10 cellular contexts compared by ENCODE assay signal in the genomic region with DNA sequence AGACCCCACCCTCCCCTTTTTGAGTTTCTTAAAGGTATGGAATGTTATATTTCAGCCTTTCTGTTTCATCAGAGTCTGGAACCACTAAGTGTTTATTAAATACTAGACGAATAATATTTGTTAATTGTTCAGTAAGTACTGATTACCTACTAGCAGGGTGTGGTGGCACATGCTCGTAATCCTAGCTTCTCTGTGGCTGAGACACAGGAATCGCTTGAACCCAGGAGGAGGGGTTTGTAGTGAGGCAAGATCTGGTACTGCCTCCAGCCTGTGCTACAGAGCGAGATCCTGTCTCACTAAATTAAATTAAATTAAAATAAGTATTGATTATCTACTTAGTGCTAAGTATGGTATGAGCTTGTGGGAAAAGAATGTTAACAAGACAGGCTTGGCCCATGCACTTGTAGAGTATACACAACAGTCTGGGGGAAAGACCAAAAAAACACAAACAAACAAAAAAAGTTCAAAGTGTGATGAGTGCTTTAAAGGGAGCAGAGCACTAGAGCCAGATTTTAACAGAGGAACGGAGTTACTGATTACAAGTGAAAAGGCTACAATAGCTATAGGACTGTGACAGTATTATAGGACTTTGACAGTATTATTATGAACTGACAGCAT. TPM values are rescaled to one million over a fixed set of nuclear protein-coding genes. Genes with fewer than 3 reads are reported as not detected.
A peak's percentile ranks its signal among the peaks of the same experiment; 100 is the strongest.
DNase-seq lines count a peak whose midpoint lies in the region; ATAC-seq lines count a peak whose summit lies in the region.
"Had no signal": no experiment of that assay in that cellular context is flagged by ENCODE, and none has a peak within 500 bp of the region (broad histone marks: within the 10 kb centered on the region; RNA-seq: fewer than 3 reads in every experiment).

No MANE protein-coding gene starts in this region.

- no peaks in the 10 kb centered on the region for H3K27me3 ChIP-seq in subcutaneous abdominal adipose tissue (ENCODE audit: control insufficient read depth in 5 of 5, insufficient read depth in 4 of 5, low read length in 5 of 5)

- no peaks in the 10 kb centered on the region for H3K9me3 Mint-ChIP-seq in activated T-cell treated with anti-CD3 and anti-CD28 coated beads, Interleukin-2, amount 50 U/mL, for 24 hours
- no peaks in the 10 kb centered on the region for H3K9me3 Mint-ChIP-seq in T-cell

- peak overlapping the region; percentile 94 for H3K27ac ChIP-seq in subcutaneous abdominal adipose tissue (ENCODE audit: low read depth, low read length)

- peaks cover 0 to 9% (median 3%) of the 10 kb centered on the region in 5 donors for H3K36me3 ChIP-seq in subcutaneous abdominal adipose tissue (ENCODE audit: control insufficient read depth in 5 of 5, insufficient read depth in 5 of 5, low read length in 5 of 5)

- no peak overlapping the region for H3K27ac Mint-ChIP-seq in activated T-cell treated with anti-CD3 and anti-CD28 coated beads, Interleukin-2, amount 50 U/mL, for 24 hours
- H3K27ac Mint-ChIP-seq in T-cell: no peak overlapping the region

- H3K9me3 ChIP-seq in subcutaneous abdominal adipose tissue (ENCODE audit: control insufficient read depth in 5 of 5, low read length in 5 of 5): no peaks in the 10 kb centered on the region
- H3K9me3 ChIP-seq: mucosa of descending colon had no signal

- DNase-seq in activated T-cell treated with anti-CD3 and anti-CD28 coated beads, Interleukin-2, amount 50 U/mL, for 24 hours: no peak
- DNase-seq in activated T-cell treated with anti-CD3 and anti-CD28 coated beads for 4 hours: no peak
- DNase-seq in T-cell: no peak
- DNase-seq in iris pigment epithelial cell (ENCODE audit: low read depth): peak; percentile 6
- DNase-seq in CD1c-positive myeloid dendritic cell (ENCODE audit: extremely low spot score): no peak
- no peak for DNase-seq in KG1 (lab: John Stamatoyannopoulos, UW)
- no peak for DNase-seq in amniotic stem cell (lab: John Stamatoyannopoulos, UW)
- DNase-seq: mucosa of descending colon, RPMI8226 had no signal

- H3K4me3 ChIP-seq in subcutaneous abdominal adipose tissue (ENCODE audit: low read depth in 1 of 5, low read length in 5 of 5): peak overlapping the region in 3 of 5 donors; percentile 1 to 90 (median 83)
- H3K4me3 ChIP-seq: mucosa of descending colon had no signal

- POLR2A ChIA-PET in T-cell (lab: Charles Lee): interaction anchor here in 1 of 2 donors (0.9 kb wide), 1 partner anchor 18 kb away, joined by 4 read pairs; no protein-coding TSS in a partner anchor

- H3K9ac ChIP-seq in subcutaneous abdominal adipose tissue (ENCODE audit: low read length in 5 of 5): peak overlapping the region in 4 of 5 donors; percentile 32 to 94 (median 44)

- ATAC-seq in T-cell (replicated peaks in 1 of 4): no peak
- ATAC-seq: mucosa of descending colon had no signal

- peaks cover 45% of the 10 kb centered on the region for H3K36me3 Mint-ChIP-seq in activated T-cell treated with anti-CD3 and anti-CD28 coated beads, Interleukin-2, amount 50 U/mL, for 24 hours (ENCODE audit: low read depth)
- peaks cover 15% of the 10 kb centered on the region for H3K36me3 Mint-ChIP-seq in T-cell

- H3K27me3 Mint-ChIP-seq in activated T-cell treated with anti-CD3 and anti-CD28 coated beads, Interleukin-2, amount 50 U/mL, for 24 hours: no peaks in the 10 kb centered on the region
- no peaks in the 10 kb centered on the region for H3K27me3 Mint-ChIP-seq in T-cell

- H3K4me1 ChIP-seq in subcutaneous abdominal adipose tissue (ENCODE audit: control insufficient read depth in 5 of 5, insufficient read depth in 5 of 5, low read length in 5 of 5): peaks cover 0 to 56% (median 43%) of the 10 kb centered on the region in 5 donors

- CTCF ChIA-PET in T-cell (lab: Charles Lee): interaction anchor here in 1 of 2 donors (1.3 kb wide), 1 partner anchor 192 kb away, joined by 3 read pairs; no protein-coding TSS in a partner anchor

- peak overlapping the region; percentile 94 for H3K4me3 Mint-ChIP-seq in activated T-cell treated with anti-CD3 and anti-CD28 coated beads, Interleukin-2, amount 50 U/mL, for 24 hours
- peak overlapping the region in 2 of 3 donors; percentile 13 to 98 for H3K4me3 Mint-ChIP-seq in T-cell

- H3K4me1 Mint-ChIP-seq in activated T-cell treated with anti-CD3 and anti-CD28 coated beads, Interleukin-2, amount 50 U/mL, for 24 hours (ENCODE audit: low read depth): peaks cover 68% of the 10 kb centered on the region
- peaks cover 73 to 83% (median 75%) of the 10 kb centered on the region in 3 donors for H3K4me1 Mint-ChIP-seq in T-cell

RNA-seq across cellular contexts. Expression of gene CEPT1, which starts 2.4 kb away (rescaled TPM):
- total RNA-seq in T-cell: 10 to 100 TPM; 33.2 to 42.3 (median 36.3) TPM

RNA-seq across cellular contexts. Expression of gene DRAM2, which starts 2.6 kb away (rescaled TPM):
- 10 to 100 TPM; 28.5 to 36.7 (median 31.5) TPM for total RNA-seq in T-cell

RNA-seq across cellular contexts. Expression of gene DENND2D, which starts 58.0 kb away (rescaled TPM):
- total RNA-seq in T-cell: 100 to 1,000 TPM; 128 to 234 (median 222) TPM
